In the genomic region with DNA sequence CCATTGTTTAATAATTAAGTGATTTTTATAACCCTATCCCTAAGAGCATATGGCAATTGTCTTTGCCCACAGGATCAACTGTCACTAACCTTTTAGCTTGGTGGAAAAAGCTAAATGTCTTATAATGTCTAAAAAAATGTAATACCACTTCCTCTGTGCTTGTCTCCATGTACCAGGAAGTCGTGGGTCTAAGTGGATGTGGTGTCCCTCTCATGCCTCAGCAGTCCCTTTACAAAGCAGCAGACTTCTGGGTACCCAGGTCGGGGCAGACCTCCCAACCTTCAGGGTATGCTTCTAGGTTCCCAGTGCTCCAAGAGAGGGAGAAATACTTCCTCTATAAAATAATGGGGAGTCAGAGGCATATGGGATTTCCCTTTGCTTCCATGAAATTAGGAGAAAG, we compare ENCODE assay signal across 14 cellular contexts.
"Had no signal": no experiment of that assay in that cellular context is flagged by ENCODE, and none has a peak within 500 bp of the region (broad histone marks: within the 10 kb centered on the region; RNA-seq: fewer than 3 reads in every experiment).

No MANE protein-coding gene starts in this region.

- H3K9me3 ChIP-seq: esophagus muscularis mucosa, suprapubic skin, upper lobe of left lung had no signal

- H3K27ac ChIP-seq: suprapubic skin, upper lobe of left lung had no signal

- H3K9me3 Mint-ChIP-seq: immature natural killer cell; natural killer cell; stimulated activated memory B cell treated with anti-CD40 and anti-IgM and Interleukin-4, amounts not matched to agents 10 μg/mL and 1 μg/mL and 100 μg/mL, for 72 hours; T-helper 2 cell treated with Interferon-gamma antibody and Interleukin-4, amounts not matched to agents 5 μg/mL and 100 μg/mL, for 36 hours had no signal

- H3K36me3 Mint-ChIP-seq: natural killer cell; stimulated activated memory B cell treated with anti-CD40 and anti-IgM and Interleukin-4, amounts not matched to agents 10 μg/mL and 1 μg/mL and 100 μg/mL, for 72 hours had no signal

- ATAC-seq: natural killer cell; right cardiac atrium; stimulated activated memory B cell treated with anti-CD40 and anti-IgM and Interleukin-4, amounts not matched to agents 10 μg/mL and 1 μg/mL and 100 μg/mL, for 72 hours had no signal

- H3K4me3 ChIP-seq: esophagus muscularis mucosa, lung, suprapubic skin, upper lobe of left lung had no signal

- H3K4me3 Mint-ChIP-seq: immature natural killer cell; natural killer cell; stimulated activated memory B cell treated with anti-CD40 and anti-IgM and Interleukin-4, amounts not matched to agents 10 μg/mL and 1 μg/mL and 100 μg/mL, for 72 hours; T-helper 2 cell treated with Interferon-gamma antibody and Interleukin-4, amounts not matched to agents 5 μg/mL and 100 μg/mL, for 36 hours had no signal

- H3K27ac Mint-ChIP-seq: immature natural killer cell; natural killer cell; progenitor cell of endocrine pancreas; stimulated activated memory B cell treated with anti-CD40 and anti-IgM and Interleukin-4, amounts not matched to agents 10 μg/mL and 1 μg/mL and 100 μg/mL, for 72 hours; T-helper 2 cell treated with Interferon-gamma antibody and Interleukin-4, amounts not matched to agents 5 μg/mL and 100 μg/mL, for 36 hours had no signal

- H3K27me3 Mint-ChIP-seq: progenitor cell of endocrine pancreas; stimulated activated memory B cell treated with anti-CD40 and anti-IgM and Interleukin-4, amounts not matched to agents 10 μg/mL and 1 μg/mL and 100 μg/mL, for 72 hours had no signal

- DNase-seq: activated CD4-positive, alpha-beta T cell treated with anti-CD3 and anti-CD28 coated beads for 1 hour; activated effector memory CD4-positive, alpha-beta T cell treated with Interleukin-2 at 50 U/mL for 16 hours; glutamatergic neuron; immature natural killer cell; natural killer cell; nucleus accumbens; right cardiac atrium; upper lobe of left lung had no signal

- H3K27me3 ChIP-seq: esophagus muscularis mucosa, suprapubic skin, upper lobe of left lung had no signal

- H3K36me3 ChIP-seq: esophagus muscularis mucosa, suprapubic skin, upper lobe of left lung had no signal
